8 cellular contexts compared by ENCODE assay signal in genomic region chr2:209368924-209369323, GRCh38. TPM values are rescaled to one million over a fixed set of nuclear protein-coding genes. Genes with fewer than 3 reads are reported as not detected.
DNase-seq lines count a peak whose midpoint lies in the region; ATAC-seq, FAIRE-seq and TF ChIP-seq lines count a peak whose summit lies in the region.

No MANE protein-coding gene starts in this region.

- no peaks in the 10 kb centered on the region for H3K9me2 ChIP-seq in PC-3 (replicated peaks; ENCODE audit: low read length)

- FAIRE-seq in frontal cortex (lab: Jason Lieb, UNC) = no peak

- H3K9me3 ChIP-seq in PC-3 (ENCODE audit: low read length) (no peaks in the 10 kb centered on the region), upper lobe of left lung (no peaks in the 10 kb centered on the region)

- TF ChIP-seq CTCF in PC-3 (conservative IDR thresholded peaks at IDR 0.05; ENCODE audit: low read depth, low read length) (no peak), foreskin keratinocyte (conservative IDR thresholded peaks at IDR 0.05) (no peak), upper lobe of left lung (IDR thresholded peaks at IDR 0.05) (no peak)

- peak overlapping the region; percentile 74 for H2AFZ ChIP-seq in PC-3 (ENCODE audit: low read length)

- peaks cover 33% of the 10 kb centered on the region for H3K4me1 ChIP-seq in PC-3 (ENCODE audit: insufficient read depth, low read length)
- H3K4me1 ChIP-seq in foreskin keratinocyte = peaks cover 27% of the 10 kb centered on the region
- H3K4me1 ChIP-seq in upper lobe of left lung = peaks cover 0 to 7% (median 4%) of the 10 kb centered on the region in 4 donors

- POLR2A ChIA-PET in PC-3 (lab: Charles Lee; ENCODE audit: unreplicated experiment) = no interaction called here

- no TSS peak for BruUV-seq in PC-3 (replicated peaks; lab: Mats Ljungman, UMichigan)

- TF ChIP-seq POLR2A in upper lobe of left lung (IDR thresholded peaks at IDR 0.05) = no peak

- H3K27ac ChIP-seq in PC-3 (ENCODE audit: low read length) (peak overlapping the region; percentile 91), foreskin keratinocyte (peak overlapping the region; percentile 83), upper lobe of left lung (peak overlapping the region in 1 of 4 donors; percentile 26)

- CTCF ChIA-PET in PC-3 (lab: Charles Lee) = interaction anchor here (0.5 to 1.3 kb wide), 5 partner anchors 11 to 802 kb away, joined by 3 to 11 read pairs (median 5); partner anchors contain the start of genes KANSL1L and MAP2

- DNase-seq in COLO829 (ENCODE audit: low spot score) (peak; percentile 76), H4 (ENCODE audit: low spot score) (peak; percentile 99), PC-3 (peak; percentile 99), foreskin keratinocyte (peak; percentile 98 to 100), upper lobe of left lung (peak in 1 of 2 donors; percentile 83), frontal cortex (ENCODE audit: low spot score in 2 of 2) (no peak), NCI-H1694 (lab: John Stamatoyannopoulos, UW) (no peak)
- DNase-seq in stimulated activated CD4-positive, alpha-beta T cell treated with anti-CD3 and anti-CD28 coated beads, Interleukin-4, amount 100 ng/mL, for 24 hours = no peak

- H3K9ac ChIP-seq in PC-3 (ENCODE audit: low read length) = peak overlapping the region; percentile 55

- no peaks in the 10 kb centered on the region for H3K36me3 ChIP-seq in PC-3 (ENCODE audit: low read depth, low read length)
- no peaks in the 10 kb centered on the region for H3K36me3 ChIP-seq in upper lobe of left lung

- peaks cover 5% of the 10 kb centered on the region for H3F3A ChIP-seq in PC-3 (ENCODE audit: low read length, unreplicated experiment)

- H4K20me1 ChIP-seq in PC-3 (ENCODE audit: low read length) = no peaks in the 10 kb centered on the region

- no peaks in the 10 kb centered on the region for H3K79me2 ChIP-seq in PC-3 (ENCODE audit: low read length)

- H3K4me2 ChIP-seq in PC-3 (ENCODE audit: low read length) = peak overlapping the region; percentile 74

- H3K4me3 ChIP-seq in PC-3 (ENCODE audit: low read length) (peak overlapping the region; percentile 38), upper lobe of left lung (no peak overlapping the region)

- ATAC-seq in PC-3 (peak; percentile 94), foreskin keratinocyte (peak; percentile 99), upper lobe of left lung (ENCODE audit: low FRiP score in 2 of 2) (peak; percentile 53 to 90)

- H3K27me3 ChIP-seq in PC-3 (ENCODE audit: low read length) (no peaks in the 10 kb centered on the region), foreskin keratinocyte (no peaks in the 10 kb centered on the region), upper lobe of left lung (no peaks in the 10 kb centered on the region)

- intact Hi-C loops in PC-3 (cut with micrococcal nuclease) = loop anchor here (1.0 kb wide), 1 partner anchor 14 kb away; no protein-coding TSS in a partner anchor

- TF ChIP-seq EP300 in upper lobe of left lung (IDR thresholded peaks at IDR 0.05) = peak in 1 of 4 donors; percentile 70

- WGBS in upper lobe of left lung, 2 donors = 27 to 36% methylated on average over 5 of the region's 5 CpGs

RNA-seq across cellular contexts. Expression of gene MAP2, which starts 54.9 kb away (rescaled TPM):
- 5.3 TPM in 2 replicates for total RNA-seq in H4 (2014; rRNA removed; shearing (Covaris generic))
- total RNA-seq in PC-3 (2014; rRNA removed) (1.7 and 2.1 TPM in 2 replicates), foreskin keratinocyte (7.4 and 9.1 TPM in 2 replicates), upper lobe of left lung (100 to 1,000 TPM in 1 of 6 donors, 10 to 100 TPM in 5; 25.2 to 121 (median 58.7) TPM), frontal cortex (678 TPM)
- 3.1 and 3.6 TPM in 2 replicates for polyA plus RNA-seq in foreskin keratinocyte

Comparison
In these comparisons a context has a peak if more than half of its experiments do, and no peak if none do; other contexts are left out.
1. DNase-seq: peak in COLO829 (single experiment), H4 (single experiment), PC-3 (single experiment) and foreskin keratinocyte (2 of 2); none in frontal cortex (0 of 2), NCI-H1694 (single experiment) and stimulated activated CD4-positive, alpha-beta T cell treated with anti-CD3 and anti-CD28 coated beads, Interleukin-4, amount 100 ng/mL, for 24 hours (single experiment).
2. Peak in every context shown above with its lines, with median percentiles within 50 percentile points of each other: ATAC-seq.